In the genomic region with DNA sequence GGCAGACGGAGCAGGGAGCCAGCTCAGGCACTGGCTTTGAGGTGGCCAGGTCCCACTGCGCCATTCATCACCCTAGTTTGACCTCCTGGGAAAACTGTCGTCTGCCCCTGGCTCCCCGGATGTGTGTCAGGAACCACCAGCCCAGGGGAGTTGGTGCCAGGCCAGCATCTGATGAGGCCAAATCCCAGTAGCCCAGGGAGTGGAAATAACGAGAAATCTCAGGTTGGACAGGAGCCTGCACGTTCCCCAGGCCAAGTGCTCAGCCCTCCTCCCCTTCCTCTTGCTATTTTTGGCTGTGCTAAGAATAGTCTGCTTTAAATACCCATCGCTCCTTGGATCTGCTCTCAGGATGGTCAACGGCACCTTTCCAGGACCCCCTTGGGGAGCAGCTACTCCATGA, we compare ENCODE assay signal across 13 cellular contexts.
A peak's percentile ranks its signal among the peaks of the same experiment; 100 is the strongest.
DNase-seq lines count a peak whose midpoint lies in the region; ATAC-seq and TF ChIP-seq lines count a peak whose summit lies in the region.
"Had no signal": no experiment of that assay in that cellular context is flagged by ENCODE, and none has a peak within 500 bp of the region (broad histone marks: within the 10 kb centered on the region; RNA-seq: fewer than 3 reads in every experiment).

No MANE protein-coding gene starts in this region.

- H3K23ac ChIP-seq in mesenchymal stem cell (ENCODE audit: low read length in 2 of 2) = no peak overlapping the region

- peaks cover 34% of the 10 kb centered on the region for H3K79me1 ChIP-seq in mesenchymal stem cell (replicated peaks; ENCODE audit: low read length, poor library complexity, severe bottlenecking)

- H4K8ac ChIP-seq in mesenchymal stem cell (ENCODE audit: low read length) = no peak overlapping the region

- H3K14ac ChIP-seq in mesenchymal stem cell (ENCODE audit: low read length in 2 of 2) = no peak overlapping the region

- no peak overlapping the region for H3K4me2 ChIP-seq in mesenchymal stem cell (ENCODE audit: low read length, poor library complexity, severe bottlenecking)
- H3K4me2 ChIP-seq: hepatocyte had no signal

- ATAC-seq in SK-N-SH treated with all-trans-retinoic acid at 6 μM for 48 hours (peak; percentile 33; the same call in 2 of the 3 replicates), GM18519 (IDR thresholded peaks at IDR 0.05; ENCODE audit: low FRiP score, unreplicated experiment) (no peak)
- ATAC-seq: activated CD8-positive, alpha-beta T cell treated with anti-CD3 and anti-CD28 coated beads for 36 hours; activated naive CD8-positive, alpha-beta T cell treated with anti-CD3 and anti-CD28 coated beads, Interleukin-2, amount 50 U/mL, for 24 hours; natural killer cell had no signal

- H2AFZ ChIP-seq in mesenchymal stem cell (ENCODE audit: low read depth, low read length) = no peak overlapping the region
- H2AFZ ChIP-seq: hepatocyte had no signal

- H3K4ac ChIP-seq in mesenchymal stem cell (ENCODE audit: low read depth in 1 of 2, low read length in 2 of 2) = no peak overlapping the region

- H2BK12ac ChIP-seq in mesenchymal stem cell (ENCODE audit: low read length in 2 of 2) = no peak overlapping the region

- no peak overlapping the region for H3K4me3 ChIP-seq in mesenchymal stem cell (ENCODE audit: insufficient read depth in 1 of 2, low read depth in 1 of 2, low read length in 2 of 2)
- H3K4me3 ChIP-seq in vagina = no peak overlapping the region
- H3K4me3 ChIP-seq: hepatocyte had no signal

- H3K9me3 ChIP-seq in mesenchymal stem cell (ENCODE audit: control insufficient read depth, low read length) (no peaks in the 10 kb centered on the region), vagina (no peaks in the 10 kb centered on the region)

- no peak overlapping the region for H2BK120ac ChIP-seq in mesenchymal stem cell (ENCODE audit: low read depth, low read length)

- H3K9ac ChIP-seq in mesenchymal stem cell (ENCODE audit: low read length) = peak overlapping the region; percentile 53

- no peak overlapping the region for H2BK15ac ChIP-seq in mesenchymal stem cell (ENCODE audit: low read depth, poor library complexity, severe bottlenecking)

- H3K27me3 ChIP-seq in mesenchymal stem cell (ENCODE audit: control insufficient read depth in 1 of 2, insufficient read depth in 1 of 2, low read length in 2 of 2) (no peaks in the 10 kb centered on the region), vagina (no peaks in the 10 kb centered on the region)
- H3K27me3 ChIP-seq: hepatocyte had no signal

- H3K36me3 ChIP-seq in mesenchymal stem cell (ENCODE audit: control insufficient read depth in 1 of 2, insufficient read depth in 2 of 2, low read depth in 1 of 2, low read length in 2 of 2) (peaks cover 38 to 86% of the 10 kb centered on the region in 2 experiments), vagina (peaks cover 0 to 24% of the 10 kb centered on the region in 2 donors)

- no peak overlapping the region for H2AK5ac ChIP-seq in mesenchymal stem cell (ENCODE audit: low read length, severe bottlenecking)

- no peak overlapping the region for H3K27ac ChIP-seq in mesenchymal stem cell (ENCODE audit: low read length, poor library complexity, severe bottlenecking)
- H3K27ac ChIP-seq in vagina = peak overlapping the region; percentile 60
- H3K27ac ChIP-seq: hepatocyte had no signal

- no peak overlapping the region for H3K18ac ChIP-seq in mesenchymal stem cell (ENCODE audit: low read depth in 1 of 2, low read length in 2 of 2)

- no peak for TF ChIP-seq POLR2A in vagina (IDR thresholded peaks at IDR 0.05)

- no peak overlapping the region for H2BK5ac ChIP-seq in mesenchymal stem cell (ENCODE audit: low read depth, low read length, poor library complexity, severe bottlenecking)

- DNase-seq in fibroblast of gingiva (ENCODE audit: low read depth) (peak; percentile 62), mesenchymal stem cell (no peak), vagina (ENCODE audit: extremely low spot score in 2 of 2) (no peak)
- DNase-seq in stimulated activated CD4-positive, alpha-beta T cell treated with anti-CD3 and anti-CD28 coated beads, Interleukin-2, amount 100 ng/mL, for 48 hours = no peak
- DNase-seq in stimulated activated CD4-positive, alpha-beta T cell treated with anti-CD3 and anti-CD28 coated beads, Interleukin-4, amount 100 ng/mL, for 4 hours = no peak
- DNase-seq: activated CD8-positive, alpha-beta T cell treated with anti-CD3 and anti-CD28 coated beads for 36 hours; activated naive CD8-positive, alpha-beta T cell treated with anti-CD3 and anti-CD28 coated beads, Interleukin-2, amount 50 U/mL, for 24 hours; DND-41; Karpas-422; natural killer cell had no signal

- H3K4me1 ChIP-seq in mesenchymal stem cell (ENCODE audit: control insufficient read depth, insufficient read depth, low read depth, low read length) (peaks cover 7% of the 10 kb centered on the region), vagina (peaks cover 70% of the 10 kb centered on the region)

- 90% methylated on average over 8 of the region's 8 CpGs for WGBS in mesenchymal stem cell

- no peak overlapping the region for H4K91ac ChIP-seq in mesenchymal stem cell (ENCODE audit: low read length)

- intact Hi-C loops in vagina (cut with DNase I) = no loop called here

- TF ChIP-seq CTCF in vagina (IDR thresholded peaks at IDR 0.05) = no peak

TF ChIP-seq in SK-N-SH treated with all-trans-retinoic acid at 6 μM for 48 hours, 23 proteins besides CTCF, POLR2A, EP300 and RAD21:
- TF ChIP-seq, protein P1, sequence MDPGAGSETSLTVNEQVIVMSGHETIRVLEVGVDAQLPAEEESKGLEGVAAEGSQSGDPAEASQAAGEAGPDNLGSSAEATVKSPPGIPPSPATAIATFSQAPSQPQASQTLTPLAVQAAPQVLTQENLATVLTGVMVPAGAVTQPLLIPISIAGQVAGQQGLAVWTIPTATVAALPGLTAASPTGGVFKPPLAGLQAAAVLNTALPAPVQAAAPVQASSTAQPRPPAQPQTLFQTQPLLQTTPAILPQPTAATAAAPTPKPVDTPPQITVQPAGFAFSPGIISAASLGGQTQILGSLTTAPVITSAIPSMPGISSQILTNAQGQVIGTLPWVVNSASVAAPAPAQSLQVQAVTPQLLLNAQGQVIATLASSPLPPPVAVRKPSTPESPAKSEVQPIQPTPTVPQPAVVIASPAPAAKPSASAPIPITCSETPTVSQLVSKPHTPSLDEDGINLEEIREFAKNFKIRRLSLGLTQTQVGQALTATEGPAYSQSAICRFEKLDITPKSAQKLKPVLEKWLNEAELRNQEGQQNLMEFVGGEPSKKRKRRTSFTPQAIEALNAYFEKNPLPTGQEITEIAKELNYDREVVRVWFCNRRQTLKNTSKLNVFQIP (CRISPR knock-in tag; IDR thresholded peaks at IDR 0.05; ENCODE audit: borderline replicate concordance, low read depth) = no peak
- TF ChIP-seq TOX (CRISPR knock-in tag; IDR thresholded peaks at IDR 0.05; ENCODE audit: borderline replicate concordance) (no peak), ZFP3 (CRISPR knock-in tag; IDR thresholded peaks at IDR 0.05) (no peak), ZNF70 (CRISPR knock-in tag; IDR thresholded peaks at IDR 0.05) (no peak), BACH2 (CRISPR knock-in tag; IDR thresholded peaks at IDR 0.05; ENCODE audit: borderline replicate concordance) (no peak), ISL1 (CRISPR knock-in tag; IDR thresholded peaks at IDR 0.05) (no peak)
- TF ChIP-seq, protein P2, sequence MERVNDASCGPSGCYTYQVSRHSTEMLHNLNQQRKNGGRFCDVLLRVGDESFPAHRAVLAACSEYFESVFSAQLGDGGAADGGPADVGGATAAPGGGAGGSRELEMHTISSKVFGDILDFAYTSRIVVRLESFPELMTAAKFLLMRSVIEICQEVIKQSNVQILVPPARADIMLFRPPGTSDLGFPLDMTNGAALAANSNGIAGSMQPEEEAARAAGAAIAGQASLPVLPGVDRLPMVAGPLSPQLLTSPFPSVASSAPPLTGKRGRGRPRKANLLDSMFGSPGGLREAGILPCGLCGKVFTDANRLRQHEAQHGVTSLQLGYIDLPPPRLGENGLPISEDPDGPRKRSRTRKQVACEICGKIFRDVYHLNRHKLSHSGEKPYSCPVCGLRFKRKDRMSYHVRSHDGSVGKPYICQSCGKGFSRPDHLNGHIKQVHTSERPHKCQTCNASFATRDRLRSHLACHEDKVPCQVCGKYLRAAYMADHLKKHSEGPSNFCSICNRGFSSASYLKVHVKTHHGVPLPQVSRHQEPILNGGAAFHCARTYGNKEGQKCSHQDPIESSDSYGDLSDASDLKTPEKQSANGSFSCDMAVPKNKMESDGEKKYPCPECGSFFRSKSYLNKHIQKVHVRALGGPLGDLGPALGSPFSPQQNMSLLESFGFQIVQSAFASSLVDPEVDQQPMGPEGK (CRISPR knock-in tag; IDR thresholded peaks at IDR 0.05; ENCODE audit: borderline replicate concordance) = no peak
